Comparison of ENCODE assay signal across 32 cellular contexts in the genomic region with DNA sequence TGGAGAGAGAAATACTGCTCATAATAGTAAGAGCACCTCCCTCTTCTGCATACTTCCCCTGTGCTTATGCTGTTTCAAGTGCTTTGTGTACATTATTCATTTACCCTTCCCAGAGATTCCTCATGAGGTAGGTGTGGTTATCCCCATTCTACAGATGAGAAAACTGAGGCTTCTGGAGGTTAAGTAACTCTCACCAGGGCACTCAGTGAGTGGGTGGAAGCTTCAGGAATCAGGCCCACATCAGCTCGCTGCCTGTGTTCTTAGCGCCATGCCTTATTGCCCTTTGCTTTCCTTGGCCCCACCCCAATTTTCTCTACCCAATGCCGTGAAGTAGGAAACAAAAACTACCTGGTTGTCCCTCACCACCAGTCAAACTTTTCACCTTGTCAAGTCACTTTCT. TPM values are rescaled to one million over a fixed set of nuclear protein-coding genes. Genes with fewer than 3 reads are reported as not detected.
"Had no signal": no experiment of that assay in that cellular context is flagged by ENCODE, and none has a peak within 500 bp of the region (broad histone marks: within the 10 kb centered on the region; RNA-seq: fewer than 3 reads in every experiment).

No MANE protein-coding gene starts in this region.

- H3K4me3 ChIP-seq: coronary artery, dorsolateral prefrontal cortex, esophagus squamous epithelium, gastroesophageal sphincter had no signal

- ATAC-seq: activated CD4-positive, CD25-positive, alpha-beta regulatory T cell treated with anti-CD3 and anti-CD28 coated beads, Interleukin-2, amount 50 U/mL, for 24 hours; activated CD8-positive, alpha-beta T cell treated with anti-CD3 and anti-CD28 coated beads for 36 hours; activated T-cell treated with anti-CD3 and anti-CD28 coated beads, Interleukin-2, amount 50 U/mL, for 4 hours; activated T-helper 17 cell treated with anti-CD3 and anti-CD28 coated beads, Interleukin-2, amount 50 U/mL, for 72 hours; gastroesophageal sphincter; T-helper 17 cell had no signal

- DNase-seq: activated B cell treated with CpG ODN at 0.5 μM for 24 hours; activated CD4-positive, alpha-beta T cell treated with anti-CD3 and anti-CD28 coated beads for 48 hours; activated CD4-positive, alpha-beta T cell treated with anti-CD3 and anti-CD28 coated beads, Interleukin-2, amount 50 U/mL, for 1 hour; activated CD4-positive, alpha-beta T cell treated with anti-CD3 and anti-CD28 coated beads, Interleukin-2, amount 50 U/mL, for 48 hours; activated CD8-positive, alpha-beta memory T cell treated with anti-CD3 and anti-CD28 coated beads for 24 hours; activated CD8-positive, alpha-beta T cell treated with anti-CD3 and anti-CD28 coated beads for 36 hours; activated effector memory CD4-positive, alpha-beta T cell treated with Interleukin-2 at 50 U/mL for 16 hours; activated gamma-delta T cell treated with Interleukin-2 at 50 U/mL for 16 hours; activated naive CD4-positive, alpha-beta T cell treated with anti-CD3 and anti-CD28 coated beads, Interleukin-2, amount 50 U/mL, for 16 hours; activated naive CD4-positive, alpha-beta T cell treated with Interleukin-2 at 50 U/mL for 16 hours; activated T-cell treated with anti-CD3 and anti-CD28 coated beads, Interleukin-2, amount 50 U/mL, for 4 hours; amniotic stem cell; anterior cingulate cortex; brain microvascular endothelial cell; dorsolateral prefrontal cortex; esophagus squamous epithelium; foreskin melanocyte; T-helper 1 cell; T-helper 17 cell; T1000; WERI-Rb-1 had no signal

- H3K9me3 ChIP-seq: esophagus squamous epithelium, gastroesophageal sphincter had no signal

- H3K27ac ChIP-seq: brain microvascular endothelial cell, coronary artery, dorsolateral prefrontal cortex, epithelial cell of prostate, esophagus squamous epithelium, gastroesophageal sphincter, WERI-Rb-1 had no signal

- H3K36me3 ChIP-seq: brain microvascular endothelial cell, esophagus squamous epithelium, gastroesophageal sphincter, WERI-Rb-1 had no signal

- H3K27me3 ChIP-seq: brain microvascular endothelial cell, esophagus squamous epithelium, gastroesophageal sphincter had no signal

- FAIRE-seq: astrocyte, bronchial epithelial cell, endometrium, endothelial cell of umbilical vein had no signal

RNA-seq across cellular contexts. Expression of a gene that starts 18.1 kb away (rescaled TPM):
- total RNA-seq: activated CD8-positive, alpha-beta T cell treated with anti-CD3 and anti-CD28 coated beads for 36 hours had no signal

RNA-seq across cellular contexts. Expression of a gene that starts 26.4 kb away (rescaled TPM):
- total RNA-seq: activated B cell treated with CpG ODN at 0.5 μM for 24 hours; activated CD8-positive, alpha-beta T cell treated with anti-CD3 and anti-CD28 coated beads for 36 hours; activated T-cell treated with anti-CD3 and anti-CD28 coated beads, Interleukin-2, amount 50 U/mL, for 4 hours; bronchial epithelial cell; esophagus squamous epithelium; fibroblast of lung; fibroblast of villous mesenchyme; T-helper 17 cell had no signal
